ENCODE assay signal across 1 cellular context in the genomic region with DNA sequence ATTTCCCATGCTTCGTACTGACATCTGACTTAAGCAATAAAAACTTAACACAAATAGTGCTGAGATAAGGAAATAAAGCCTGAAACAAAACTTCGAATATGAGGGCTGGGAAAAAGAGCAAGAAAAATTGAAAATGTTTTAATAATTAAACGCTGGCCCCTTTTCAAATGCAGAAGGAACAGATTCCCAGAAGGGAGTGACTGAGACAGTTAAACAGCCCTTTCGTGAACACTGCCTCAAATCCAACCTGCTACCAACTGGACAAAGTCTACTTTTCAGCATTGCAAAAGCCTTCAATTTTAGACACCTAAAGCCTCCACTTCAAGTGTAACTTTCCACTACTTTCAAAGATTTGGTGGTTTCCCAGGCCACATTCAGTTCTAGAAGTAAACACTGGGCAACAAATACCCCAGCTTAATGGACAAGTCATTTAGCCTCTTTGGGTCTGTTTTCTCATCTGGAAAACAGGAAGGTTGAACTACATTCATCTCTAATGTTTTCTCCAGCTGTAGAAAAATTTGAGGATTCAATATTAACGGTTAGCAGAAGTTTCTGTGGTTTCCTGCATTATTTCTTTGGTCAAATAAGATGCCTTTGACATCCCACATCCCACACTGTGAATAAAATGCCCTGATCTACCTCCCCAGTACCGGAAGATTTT.
TF ChIP-seq lines count a peak whose summit lies in the region.

No MANE protein-coding gene starts in this region.

TF ChIP-seq in HepG2, 621 proteins besides CTCF, POLR2A, EP300 and RAD21 (continued from another document and continues in another):
- TF ChIP-seq ZNF672 (CRISPR knock-in tag; IDR thresholded peaks at IDR 0.05) (no peak), ZNF292 (CRISPR knock-in tag; IDR thresholded peaks at IDR 0.05; ENCODE audit: borderline replicate concordance, low read depth) (no peak), MYNN (CRISPR knock-in tag; IDR thresholded peaks at IDR 0.05; ENCODE audit: low read depth) (no peak), AGO2 (optimal IDR thresholded peaks at IDR 0.05; ENCODE audit: low read depth, low read length) (no peak), ZNF816 (CRISPR knock-in tag; IDR thresholded peaks at IDR 0.05; ENCODE audit: borderline replicate concordance) (peak; percentile 62; the same call in 1 of the 2 replicates), ARHGAP35 (CRISPR knock-in tag; IDR thresholded peaks at IDR 0.05; ENCODE audit: borderline replicate concordance) (no peak), ZBTB42 (CRISPR knock-in tag; IDR thresholded peaks at IDR 0.05) (no peak), DNMT3B (CRISPR knock-in tag; conservative IDR thresholded peaks at IDR 0.05) (no peak), SUZ12 (IDR thresholded peaks at IDR 0.05; ENCODE audit: low read depth, low read length) (no peak), CBX2 (IDR thresholded peaks at IDR 0.05; ENCODE audit: low read depth, low read length) (no peak), CBX2 (CRISPR knock-in tag; IDR thresholded peaks at IDR 0.05; ENCODE audit: low read depth) (no peak), U2AF1 (optimal IDR thresholded peaks at IDR 0.05; ENCODE audit: low read depth, low read length) (no peak), MIER2 (CRISPR knock-in tag; IDR thresholded peaks at IDR 0.05) (no peak), RARA (CRISPR knock-in tag; IDR thresholded peaks at IDR 0.05) (peak; percentile 39; the same call in 1 of the 2 replicates), HOXD1 (CRISPR knock-in tag; IDR thresholded peaks at IDR 0.05) (no peak; the same call in 1 of the 2 replicates), PCBP1 (IDR thresholded peaks at IDR 0.05; ENCODE audit: borderline replicate concordance, low read depth, low read length) (no peak), ARNT2 (CRISPR knock-in tag; IDR thresholded peaks at IDR 0.05; ENCODE audit: low read depth) (no peak), IRX3 (CRISPR knock-in tag; IDR thresholded peaks at IDR 0.05; ENCODE audit: borderline replicate concordance, low read depth) (no peak), PAF1 (CRISPR knock-in tag; IDR thresholded peaks at IDR 0.05) (no peak), BCL6 (CRISPR knock-in tag; IDR thresholded peaks at IDR 0.05) (peak; percentile 80), TBP (CRISPR knock-in tag; IDR thresholded peaks at IDR 0.05) (no peak), ZNF766 (CRISPR knock-in tag; IDR thresholded peaks at IDR 0.05; ENCODE audit: borderline replicate concordance) (no peak), TEAD3 (CRISPR knock-in tag; optimal IDR thresholded peaks at IDR 0.05; ENCODE audit: borderline replicate concordance) (no peak), RFX5 (IDR thresholded peaks at IDR 0.05; ENCODE audit: low read depth, low read length) (no peak), NFRKB (IDR thresholded peaks at IDR 0.05) (no peak), GLI4 (CRISPR knock-in tag; IDR thresholded peaks at IDR 0.05; ENCODE audit: borderline replicate concordance) (no peak), MAFK (conservative IDR thresholded peaks at IDR 0.05 in 1 of 2, IDR thresholded peaks at IDR 0.05 in 1 of 2; ENCODE audit: low read length in 2 of 2) (peak; percentile 33 to 70; a peak in 3 of 4 replicates), CHD4 (IDR thresholded peaks at IDR 0.05; ENCODE audit: borderline replicate concordance, low read length) (peak; percentile 33; the same call in 1 of the 2 replicates), TBL1XR1 (IDR thresholded peaks at IDR 0.05; ENCODE audit: borderline replicate concordance, low read length, partially characterized antibody) (no peak), ISX (CRISPR knock-in tag; conservative IDR thresholded peaks at IDR 0.05) (no peak), YEATS4 (CRISPR knock-in tag; IDR thresholded peaks at IDR 0.05; ENCODE audit: borderline replicate concordance) (peak; percentile 38; the same call in 1 of the 2 replicates)
- TF ChIP-seq, protein P1, sequence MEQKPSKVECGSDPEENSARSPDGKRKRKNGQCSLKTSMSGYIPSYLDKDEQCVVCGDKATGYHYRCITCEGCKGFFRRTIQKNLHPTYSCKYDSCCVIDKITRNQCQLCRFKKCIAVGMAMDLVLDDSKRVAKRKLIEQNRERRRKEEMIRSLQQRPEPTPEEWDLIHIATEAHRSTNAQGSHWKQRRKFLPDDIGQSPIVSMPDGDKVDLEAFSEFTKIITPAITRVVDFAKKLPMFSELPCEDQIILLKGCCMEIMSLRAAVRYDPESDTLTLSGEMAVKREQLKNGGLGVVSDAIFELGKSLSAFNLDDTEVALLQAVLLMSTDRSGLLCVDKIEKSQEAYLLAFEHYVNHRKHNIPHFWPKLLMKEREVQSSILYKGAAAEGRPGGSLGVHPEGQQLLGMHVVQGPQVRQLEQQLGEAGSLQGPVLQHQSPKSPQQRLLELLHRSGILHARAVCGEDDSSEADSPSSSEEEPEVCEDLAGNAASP (CRISPR knock-in tag; IDR thresholded peaks at IDR 0.05; ENCODE audit: borderline replicate concordance): no peak
- TF ChIP-seq, protein P2, sequence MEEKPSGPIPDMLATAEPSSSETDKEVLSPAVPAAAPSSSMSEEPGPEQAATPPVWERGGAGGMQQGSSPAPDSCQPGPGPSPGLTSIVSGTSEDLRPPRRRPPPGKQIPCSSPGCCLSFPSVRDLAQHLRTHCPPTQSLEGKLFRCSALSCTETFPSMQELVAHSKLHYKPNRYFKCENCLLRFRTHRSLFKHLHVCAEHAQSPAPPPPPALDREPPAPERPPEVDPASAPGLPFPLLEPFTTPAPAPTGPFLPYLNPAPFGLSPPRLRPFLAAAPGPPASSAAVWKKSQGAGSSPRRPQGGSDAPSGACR (CRISPR knock-in tag; IDR thresholded peaks at IDR 0.05): no peak
- TF ChIP-seq, protein P3, sequence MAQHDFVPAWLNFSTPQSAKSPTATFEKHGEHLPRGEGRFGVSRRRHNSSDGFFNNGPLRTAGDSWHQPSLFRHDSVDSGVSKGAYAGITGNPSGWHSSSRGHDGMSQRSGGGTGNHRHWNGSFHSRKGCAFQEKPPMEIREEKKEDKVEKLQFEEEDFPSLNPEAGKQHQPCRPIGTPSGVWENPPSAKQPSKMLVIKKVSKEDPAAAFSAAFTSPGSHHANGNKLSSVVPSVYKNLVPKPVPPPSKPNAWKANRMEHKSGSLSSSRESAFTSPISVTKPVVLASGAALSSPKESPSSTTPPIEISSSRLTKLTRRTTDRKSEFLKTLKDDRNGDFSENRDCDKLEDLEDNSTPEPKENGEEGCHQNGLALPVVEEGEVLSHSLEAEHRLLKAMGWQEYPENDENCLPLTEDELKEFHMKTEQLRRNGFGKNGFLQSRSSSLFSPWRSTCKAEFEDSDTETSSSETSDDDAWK (CRISPR knock-in tag; IDR thresholded peaks at IDR 0.05): no peak
- TF ChIP-seq, protein P4, sequence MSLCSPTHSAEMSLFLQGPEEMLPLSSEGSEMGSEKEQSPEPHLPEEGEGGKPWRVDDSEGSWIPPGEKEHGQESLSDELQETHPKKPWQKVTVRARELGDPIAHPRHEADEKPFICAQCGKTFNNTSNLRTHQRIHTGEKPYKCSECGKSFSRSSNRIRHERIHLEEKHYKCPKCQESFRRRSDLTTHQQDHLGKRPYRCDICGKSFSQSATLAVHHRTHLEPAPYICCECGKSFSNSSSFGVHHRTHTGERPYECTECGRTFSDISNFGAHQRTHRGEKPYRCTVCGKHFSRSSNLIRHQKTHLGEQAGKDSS (CRISPR knock-in tag; IDR thresholded peaks at IDR 0.05; ENCODE audit: borderline replicate concordance, low read depth): no peak
- TF ChIP-seq, protein P5, sequence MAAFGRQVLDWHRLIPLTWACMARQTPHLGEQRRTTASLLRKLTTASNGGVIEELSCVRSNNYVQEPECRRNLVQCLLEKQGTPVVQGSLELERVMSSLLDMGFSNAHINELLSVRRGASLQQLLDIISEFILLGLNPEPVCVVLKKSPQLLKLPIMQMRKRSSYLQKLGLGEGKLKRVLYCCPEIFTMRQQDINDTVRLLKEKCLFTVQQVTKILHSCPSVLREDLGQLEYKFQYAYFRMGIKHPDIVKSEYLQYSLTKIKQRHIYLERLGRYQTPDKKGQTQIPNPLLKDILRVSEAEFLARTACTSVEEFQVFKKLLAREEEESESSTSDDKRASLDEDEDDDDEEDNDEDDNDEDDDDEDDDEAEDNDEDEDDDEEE (CRISPR knock-in tag; IDR thresholded peaks at IDR 0.05): no peak
- TF ChIP-seq, protein P6, sequence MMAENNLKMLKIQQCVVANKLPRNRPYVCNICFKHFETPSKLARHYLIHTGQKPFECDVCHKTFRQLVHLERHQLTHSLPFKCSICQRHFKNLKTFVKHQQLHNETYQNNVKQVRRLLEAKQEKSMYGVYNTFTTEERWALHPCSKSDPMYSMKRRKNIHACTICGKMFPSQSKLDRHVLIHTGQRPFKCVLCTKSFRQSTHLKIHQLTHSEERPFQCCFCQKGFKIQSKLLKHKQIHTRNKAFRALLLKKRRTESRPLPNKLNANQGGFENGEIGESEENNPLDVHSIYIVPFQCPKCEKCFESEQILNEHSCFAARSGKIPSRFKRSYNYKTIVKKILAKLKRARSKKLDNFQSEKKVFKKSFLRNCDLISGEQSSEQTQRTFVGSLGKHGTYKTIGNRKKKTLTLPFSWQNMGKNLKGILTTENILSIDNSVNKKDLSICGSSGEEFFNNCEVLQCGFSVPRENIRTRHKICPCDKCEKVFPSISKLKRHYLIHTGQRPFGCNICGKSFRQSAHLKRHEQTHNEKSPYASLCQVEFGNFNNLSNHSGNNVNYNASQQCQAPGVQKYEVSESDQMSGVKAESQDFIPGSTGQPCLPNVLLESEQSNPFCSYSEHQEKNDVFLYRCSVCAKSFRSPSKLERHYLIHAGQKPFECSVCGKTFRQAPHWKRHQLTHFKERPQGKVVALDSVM (CRISPR knock-in tag; IDR thresholded peaks at IDR 0.05): peak; percentile 37; the same call in 1 of the 2 replicates
- TF ChIP-seq, protein P7, sequence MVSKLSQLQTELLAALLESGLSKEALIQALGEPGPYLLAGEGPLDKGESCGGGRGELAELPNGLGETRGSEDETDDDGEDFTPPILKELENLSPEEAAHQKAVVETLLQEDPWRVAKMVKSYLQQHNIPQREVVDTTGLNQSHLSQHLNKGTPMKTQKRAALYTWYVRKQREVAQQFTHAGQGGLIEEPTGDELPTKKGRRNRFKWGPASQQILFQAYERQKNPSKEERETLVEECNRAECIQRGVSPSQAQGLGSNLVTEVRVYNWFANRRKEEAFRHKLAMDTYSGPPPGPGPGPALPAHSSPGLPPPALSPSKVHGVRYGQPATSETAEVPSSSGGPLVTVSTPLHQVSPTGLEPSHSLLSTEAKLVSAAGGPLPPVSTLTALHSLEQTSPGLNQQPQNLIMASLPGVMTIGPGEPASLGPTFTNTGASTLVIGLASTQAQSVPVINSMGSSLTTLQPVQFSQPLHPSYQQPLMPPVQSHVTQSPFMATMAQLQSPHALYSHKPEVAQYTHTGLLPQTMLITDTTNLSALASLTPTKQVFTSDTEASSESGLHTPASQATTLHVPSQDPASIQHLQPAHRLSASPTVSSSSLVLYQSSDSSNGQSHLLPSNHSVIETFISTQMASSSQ (IDR thresholded peaks at IDR 0.05; ENCODE audit: low read depth): 0 out of 2 replicates have a peak, but pooled peaks have one; percentile 15
- TF ChIP-seq, protein P7 (CRISPR knock-in tag; IDR thresholded peaks at IDR 0.05; ENCODE audit: borderline replicate concordance): no peak
- TF ChIP-seq, protein P8, sequence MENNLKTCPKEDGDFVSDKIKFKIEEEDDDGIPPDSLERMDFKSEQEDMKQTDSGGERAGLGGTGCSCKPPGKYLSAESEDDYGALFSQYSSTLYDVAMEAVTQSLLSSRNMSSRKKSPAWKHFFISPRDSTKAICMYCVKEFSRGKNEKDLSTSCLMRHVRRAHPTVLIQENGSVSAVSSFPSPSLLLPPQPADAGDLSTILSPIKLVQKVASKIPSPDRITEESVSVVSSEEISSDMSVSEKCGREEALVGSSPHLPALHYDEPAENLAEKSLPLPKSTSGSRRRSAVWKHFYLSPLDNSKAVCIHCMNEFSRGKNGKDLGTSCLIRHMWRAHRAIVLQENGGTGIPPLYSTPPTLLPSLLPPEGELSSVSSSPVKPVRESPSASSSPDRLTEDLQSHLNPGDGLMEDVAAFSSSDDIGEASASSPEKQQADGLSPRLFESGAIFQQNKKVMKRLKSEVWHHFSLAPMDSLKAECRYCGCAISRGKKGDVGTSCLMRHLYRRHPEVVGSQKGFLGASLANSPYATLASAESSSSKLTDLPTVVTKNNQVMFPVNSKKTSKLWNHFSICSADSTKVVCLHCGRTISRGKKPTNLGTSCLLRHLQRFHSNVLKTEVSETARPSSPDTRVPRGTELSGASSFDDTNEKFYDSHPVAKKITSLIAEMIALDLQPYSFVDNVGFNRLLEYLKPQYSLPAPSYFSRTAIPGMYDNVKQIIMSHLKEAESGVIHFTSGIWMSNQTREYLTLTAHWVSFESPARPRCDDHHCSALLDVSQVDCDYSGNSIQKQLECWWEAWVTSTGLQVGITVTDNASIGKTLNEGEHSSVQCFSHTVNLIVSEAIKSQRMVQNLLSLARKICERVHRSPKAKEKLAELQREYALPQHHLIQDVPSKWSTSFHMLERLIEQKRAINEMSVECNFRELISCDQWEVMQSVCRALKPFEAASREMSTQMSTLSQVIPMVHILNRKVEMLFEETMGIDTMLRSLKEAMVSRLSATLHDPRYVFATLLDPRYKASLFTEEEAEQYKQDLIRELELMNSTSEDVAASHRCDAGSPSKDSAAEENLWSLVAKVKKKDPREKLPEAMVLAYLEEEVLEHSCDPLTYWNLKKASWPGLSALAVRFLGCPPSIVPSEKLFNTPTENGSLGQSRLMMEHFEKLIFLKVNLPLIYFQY (CRISPR knock-in tag; IDR thresholded peaks at IDR 0.05; ENCODE audit: borderline replicate concordance): 0 out of 2 replicates have a peak, but pooled peaks have one; percentile 15
- TF ChIP-seq, protein P9, sequence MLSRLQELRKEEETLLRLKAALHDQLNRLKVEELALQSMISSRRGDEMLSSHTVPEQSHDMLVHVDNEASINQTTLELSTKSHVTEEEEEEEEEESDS (CRISPR knock-in tag; IDR thresholded peaks at IDR 0.05; ENCODE audit: borderline replicate concordance): no peak
- TF ChIP-seq, protein P10, sequence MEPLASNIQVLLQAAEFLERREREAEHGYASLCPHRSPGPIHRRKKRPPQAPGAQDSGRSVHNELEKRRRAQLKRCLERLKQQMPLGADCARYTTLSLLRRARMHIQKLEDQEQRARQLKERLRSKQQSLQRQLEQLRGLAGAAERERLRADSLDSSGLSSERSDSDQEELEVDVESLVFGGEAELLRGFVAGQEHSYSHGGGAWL (CRISPR knock-in tag; IDR thresholded peaks at IDR 0.05): no peak
